Comparison of ENCODE assay signal across 1 cellular context in genomic region chr20:22411568-22412450, GRCh38.
A peak's percentile ranks its signal among the peaks of the same experiment; 100 is the strongest.
TF ChIP-seq lines count a peak whose summit lies in the region.

No MANE protein-coding gene starts in this region.

TF ChIP-seq in K562, 482 proteins besides CTCF, POLR2A, EP300 and RAD21 (continued from another document and continues in another):
- no peak for TF ChIP-seq ARID4B (CRISPR knock-in tag; IDR thresholded peaks at IDR 0.05)
- TF ChIP-seq TRIM28 (IDR thresholded peaks at IDR 0.05), result no peak
- TF ChIP-seq BDP1 (IDR thresholded peaks at IDR 0.05; ENCODE audit: insufficient read depth, insufficient read length), result no peak
- no peak for TF ChIP-seq SIX5 (IDR thresholded peaks at IDR 0.05; ENCODE audit: borderline replicate concordance in 1 of 2, insufficient read depth in 1 of 2, low read depth in 1 of 2, low read length in 2 of 2)
- no peak for TF ChIP-seq IFI16 (CRISPR knock-in tag; IDR thresholded peaks at IDR 0.05)
- no peak for TF ChIP-seq CHAMP1 (IDR thresholded peaks at IDR 0.05)
- TF ChIP-seq USF2 (CRISPR knock-in tag; IDR thresholded peaks at IDR 0.05), result no peak
- TF ChIP-seq ZNF124 (CRISPR knock-in tag; IDR thresholded peaks at IDR 0.05), result no peak
- TF ChIP-seq MITF (IDR thresholded peaks at IDR 0.05), result no peak
- no peak for TF ChIP-seq ZBTB17 (CRISPR knock-in tag; IDR thresholded peaks at IDR 0.05)
- no peak for TF ChIP-seq ZFP36 (IDR thresholded peaks at IDR 0.05; ENCODE audit: low read depth, low read length, partially characterized antibody)
- TF ChIP-seq NKRF (IDR thresholded peaks at IDR 0.05; ENCODE audit: borderline replicate concordance), result no peak
- TF ChIP-seq MAX (CRISPR knock-in tag; IDR thresholded peaks at IDR 0.05), result no peak
- TF ChIP-seq RCOR1 (IDR thresholded peaks at IDR 0.05; ENCODE audit: borderline replicate concordance in 1 of 2, low read depth in 2 of 2, low read length in 2 of 2), result peak in 1 of 2 experiments; percentile 69; a peak in 2 of 4 replicates
- TF ChIP-seq ASH1L (IDR thresholded peaks at IDR 0.05; ENCODE audit: borderline replicate concordance, low read depth, partially characterized antibody), result no peak
- TF ChIP-seq ZNF507 (tag; conservative IDR thresholded peaks at IDR 0.05), result no peak
- TF ChIP-seq ZNF445 (CRISPR knock-in tag; IDR thresholded peaks at IDR 0.05; ENCODE audit: low read depth), result no peak
- 0 out of 4 replicates have a peak, but pooled peaks of 1 of the 2 experiments have one; percentile 33 for TF ChIP-seq NONO (IDR thresholded peaks at IDR 0.05; ENCODE audit: low read depth in 2 of 2, low read length in 1 of 2)
- TF ChIP-seq TCF7L2 (IDR thresholded peaks at IDR 0.05; ENCODE audit: low read depth, low read length), result no peak
- TF ChIP-seq BRF2 (IDR thresholded peaks at IDR 0.05; ENCODE audit: borderline replicate concordance, insufficient read depth, insufficient read length), result no peak
- no peak for TF ChIP-seq NFIX (CRISPR knock-in tag; IDR thresholded peaks at IDR 0.05; ENCODE audit: low read depth)
- TF ChIP-seq HNRNPL (IDR thresholded peaks at IDR 0.05; ENCODE audit: low read depth, low read length), result no peak
- no peak for TF ChIP-seq SAP30 (IDR thresholded peaks at IDR 0.05; ENCODE audit: borderline replicate concordance, insufficient read depth, low read depth, low read length, poor library complexity, severe bottlenecking)
- TF ChIP-seq MAFK (IDR thresholded peaks at IDR 0.05; ENCODE audit: low read length), result peak; percentile 95
- no peak for TF ChIP-seq ZFP30 (CRISPR knock-in tag; IDR thresholded peaks at IDR 0.05; ENCODE audit: borderline replicate concordance)
- TF ChIP-seq E2F8 (IDR thresholded peaks at IDR 0.05; ENCODE audit: low read depth, partially characterized antibody), result no peak
- TF ChIP-seq POLR2H (tag; IDR thresholded peaks at IDR 0.05; ENCODE audit: low read depth), result peak; percentile 62
- TF ChIP-seq DIDO1 (tag; IDR thresholded peaks at IDR 0.05; ENCODE audit: low read depth), result no peak
- no peak for TF ChIP-seq KLF6 (CRISPR knock-in tag; IDR thresholded peaks at IDR 0.05; ENCODE audit: borderline replicate concordance)
- TF ChIP-seq KAT2B (IDR thresholded peaks at IDR 0.05; ENCODE audit: low read depth, low read length), result no peak
- TF ChIP-seq ZNF398 (CRISPR knock-in tag; IDR thresholded peaks at IDR 0.05), result no peak
- TF ChIP-seq SMAD4 (CRISPR knock-in tag; conservative IDR thresholded peaks at IDR 0.05), result peak; percentile 56
- no peak for TF ChIP-seq RHOXF2B (CRISPR knock-in tag; conservative IDR thresholded peaks at IDR 0.05)
- no peak for TF ChIP-seq NR4A1 (CRISPR knock-in tag; IDR thresholded peaks at IDR 0.05)
- 0 out of 2 replicates have a peak, but pooled peaks have one; percentile 21 for TF ChIP-seq NR4A1 (tag; IDR thresholded peaks at IDR 0.05)
- no peak for TF ChIP-seq ZNF707 (CRISPR knock-in tag; conservative IDR thresholded peaks at IDR 0.05)
- no peak; the same call in 1 of the 2 replicates for TF ChIP-seq BHLHE40 (IDR thresholded peaks at IDR 0.05; ENCODE audit: low read length)
- TF ChIP-seq CBFA2T3 (IDR thresholded peaks at IDR 0.05), result peak; percentile 89
- no peak for TF ChIP-seq STAT5B (CRISPR knock-in tag; IDR thresholded peaks at IDR 0.05)
- TF ChIP-seq PRDM10 (IDR thresholded peaks at IDR 0.05; ENCODE audit: partially characterized antibody), result peak; percentile 85
